ENCODE assay signal across 8 cellular contexts in genomic region chr3:49120096-49120437, GRCh38. TPM values are rescaled to one million over a fixed set of nuclear protein-coding genes. Genes with fewer than 3 reads are reported as not detected.
DNase-seq lines count a peak whose midpoint lies in the region; ATAC-seq lines count a peak whose summit lies in the region.

No MANE protein-coding gene starts in this region.

- H3K9ac ChIP-seq in SK-N-MC (ENCODE audit: insufficient read length), result peak overlapping the region; percentile 89

- DNase-seq in DMS53 (lab: John Stamatoyannopoulos, UW), result peak; percentile 16
- DNase-seq in DMS53 treated with DMSO at 0.1 percent for 48 hours (lab: John Stamatoyannopoulos, UW; ENCODE audit: unreplicated experiment), result no peak
- no peak for DNase-seq in SK-N-MC (ENCODE audit: low read depth, low spot score)
- DNase-seq in NCI-H2081 treated with DMSO at 0.1 percent for 48 hours (lab: John Stamatoyannopoulos, UW), result no peak
- no peak for DNase-seq in stimulated activated CD4-positive, alpha-beta T cell treated with anti-CD3 and anti-CD28 coated beads, Interleukin-4, amount 100 ng/mL, for 4 hours
- DNase-seq in occipital lobe (lab: John Stamatoyannopoulos, UW), result no peak

- no peaks in the 10 kb centered on the region for H3K9me3 ChIP-seq in SK-N-MC (ENCODE audit: low read depth, low read length)
- no peaks in the 10 kb centered on the region for H3K9me3 ChIP-seq in neuron (ENCODE audit: low read length)

- ATAC-seq in esophagus mucosa, result peak; percentile 0

- H3K27me3 ChIP-seq in neuron (ENCODE audit: insufficient read depth, low read length), result no peaks in the 10 kb centered on the region

- peak overlapping the region; percentile 78 for H3K4me3 ChIP-seq in SK-N-MC
- peak overlapping the region; percentile 94 for H3K4me3 ChIP-seq in neuron (ENCODE audit: low read length)

- H3K36me3 ChIP-seq in SK-N-MC (ENCODE audit: insufficient read depth, low read length) (peaks cover 17% of the 10 kb centered on the region; the same call in 1 of the 2 replicates), neuron (ENCODE audit: insufficient read depth, low read length) (peaks cover 69% of the 10 kb centered on the region)

- H3K4me1 ChIP-seq in neuron (ENCODE audit: insufficient read depth, low read length), result peaks cover 15% of the 10 kb centered on the region

- peak overlapping the region; percentile 91 for H3K27ac ChIP-seq in SK-N-MC

- H2AFZ ChIP-seq in neuron (ENCODE audit: low read depth, low read length), result peak overlapping the region; percentile 10

RNA-seq across cellular contexts. Expression of gene USP19, which starts 0.6 kb away (rescaled TPM):
- 36.2 TPM for total RNA-seq in esophagus mucosa
- 49.0 TPM for total RNA-seq in occipital lobe

RNA-seq across cellular contexts. Expression of gene LAMB2, which starts 12.8 kb away (rescaled TPM):
- 69.7 TPM for total RNA-seq in esophagus mucosa
- 47.6 TPM for total RNA-seq in occipital lobe

RNA-seq across cellular contexts. Expression of gene QARS1, which starts 15.5 kb away (rescaled TPM):
- total RNA-seq in esophagus mucosa (252 TPM), occipital lobe (197 TPM)

RNA-seq across cellular contexts. Expression of gene QRICH1, which starts 26.2 kb away (rescaled TPM):
- 62.4 TPM for total RNA-seq in esophagus mucosa
- 113 TPM for total RNA-seq in occipital lobe

RNA-seq across cellular contexts. Expression of gene CCDC71, which starts 46.1 kb away (rescaled TPM):
- 15.7 TPM for total RNA-seq in esophagus mucosa
- total RNA-seq in occipital lobe, result 18.6 TPM
